16 cellular contexts compared by ENCODE assay signal in the genomic region with DNA sequence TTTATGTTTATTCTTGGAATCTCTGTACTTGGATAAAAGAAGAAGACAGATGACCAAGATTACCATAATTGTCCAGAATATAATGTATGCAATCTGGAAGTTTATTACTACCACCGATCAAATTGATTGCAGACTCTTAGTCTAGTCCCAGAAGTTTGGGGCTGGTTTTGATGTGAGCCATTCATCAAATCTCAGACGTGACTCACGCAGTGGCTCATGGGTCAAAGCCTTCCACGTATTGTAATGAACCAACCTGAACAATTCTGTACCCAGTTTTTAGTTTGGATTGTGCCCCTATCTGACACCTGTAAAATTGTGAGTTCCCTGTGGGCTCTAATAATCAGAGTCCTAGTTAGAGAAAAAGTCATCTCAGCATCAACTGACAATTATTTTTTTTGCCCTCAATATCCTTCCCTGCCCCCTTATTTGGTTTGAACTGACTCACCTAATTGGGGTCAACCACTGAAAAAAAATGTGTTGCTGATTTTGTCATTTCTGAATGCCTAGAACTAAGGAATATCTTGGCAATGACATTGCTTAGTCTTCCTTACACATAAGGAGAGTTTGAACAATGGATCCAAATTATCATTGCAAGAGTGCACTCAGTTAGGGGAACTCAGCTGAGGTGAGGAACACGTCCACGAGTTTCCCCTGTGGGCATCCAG.
"Had no signal": no experiment of that assay in that cellular context is flagged by ENCODE, and none has a peak within 500 bp of the region (broad histone marks: within the 10 kb centered on the region; RNA-seq: fewer than 3 reads in every experiment).

No MANE protein-coding gene starts in this region.

- H3K27me3 ChIP-seq: gastroesophageal sphincter, heart right ventricle, transverse colon, vagina had no signal

- ATAC-seq: gastroesophageal sphincter, heart right ventricle, left colon, lower lobe of right lung had no signal

- H3K9me3 ChIP-seq: gastroesophageal sphincter, heart right ventricle, lower lobe of right lung, transverse colon, vagina had no signal

- H3K36me3 ChIP-seq: gastroesophageal sphincter, heart right ventricle, lower lobe of right lung, transverse colon, vagina had no signal

- H3K27ac ChIP-seq: gastroesophageal sphincter, heart right ventricle, lower lobe of right lung, transverse colon, vagina had no signal

- H3K4me1 ChIP-seq: gastroesophageal sphincter, lower lobe of right lung, transverse colon, vagina had no signal

- DNase-seq: activated CD4-positive, alpha-beta T cell treated with anti-CD3 and anti-CD28 coated beads, Interleukin-2, amount 50 U/mL, for 4 hours; activated CD4-positive, CD25-positive, alpha-beta regulatory T cell; activated gamma-delta T cell; activated naive CD8-positive, alpha-beta T cell treated with anti-CD3 and anti-CD28 coated beads for 36 hours; activated T-cell treated with anti-CD3 and anti-CD28 coated beads, Interleukin-2, amount 50 U/mL, for 1 hour; cortex of kidney; effector CD4-positive, alpha-beta T cell; heart right ventricle; left colon; lower lobe of right lung; nucleus accumbens; stimulated activated CD4-positive, alpha-beta T cell treated with anti-CD3 and anti-CD28 coated beads, Interleukin-2, amount 100 ng/mL, for 48 hours; stimulated activated naive CD4-positive, alpha-beta T cell treated with Interleukin-2 at 50 U/mL for 16 hours; transverse colon had no signal

- H3K4me3 ChIP-seq: gastroesophageal sphincter, heart right ventricle, lower lobe of right lung, transverse colon, vagina had no signal
